8 cellular contexts compared by ENCODE assay signal in the genomic region with DNA sequence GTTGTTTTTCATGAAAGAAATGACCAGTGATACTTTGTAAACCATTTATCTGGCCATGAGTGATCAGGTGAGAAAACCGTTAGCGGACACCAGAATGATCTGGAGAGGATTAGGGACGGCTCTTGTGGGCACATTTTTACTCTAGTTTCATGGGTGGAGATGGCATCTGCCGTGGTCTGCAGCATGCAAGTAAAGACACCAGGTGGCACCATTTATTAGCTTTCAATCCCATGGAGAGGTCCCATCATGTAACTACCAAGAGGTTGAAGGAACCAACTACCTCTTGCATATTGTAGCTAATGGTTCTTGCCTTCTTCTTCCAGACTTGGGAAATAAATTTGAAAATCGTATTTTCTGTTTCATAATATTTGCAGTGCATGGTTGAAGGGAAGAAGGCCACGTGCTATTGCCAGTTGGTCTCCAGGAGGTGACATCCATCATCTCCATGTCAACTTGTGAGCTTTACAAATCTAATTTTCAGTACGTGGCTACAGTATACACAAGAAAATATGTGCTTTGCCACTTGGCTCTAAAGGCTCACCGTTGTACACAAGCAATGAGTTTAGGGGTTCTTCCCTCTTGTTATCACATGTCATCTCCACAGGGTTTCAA. TPM values are rescaled to one million over a fixed set of nuclear protein-coding genes. Genes with fewer than 3 reads are reported as not detected.
DNase-seq lines count a peak whose midpoint lies in the region; ATAC-seq and TF ChIP-seq lines count a peak whose summit lies in the region.

No MANE protein-coding gene starts in this region.

- no peaks in the 10 kb centered on the region for H3K9me3 Mint-ChIP-seq in dendritic cell treated with granulocyte-macrophage colony-stimulating factor and Interleukin-4, amounts not matched to agents 40 ng/mL and 50 ng/mL, for 4 days

- intact Hi-C loops in dendritic cell treated with granulocyte-macrophage colony-stimulating factor and Interleukin-4, amounts not matched to agents 40 ng/mL and 50 ng/mL, for 4 days (cut with micrococcal nuclease) = loop anchor here (1.0 to 10.0 kb wide), 3 partner anchors 38 to 199 kb away; partner anchors contain the start of gene EHD4

- H3K36me3 Mint-ChIP-seq in dendritic cell treated with granulocyte-macrophage colony-stimulating factor and Interleukin-4, amounts not matched to agents 40 ng/mL and 50 ng/mL, for 4 days (ENCODE audit: low read depth) = peaks cover 37% of the 10 kb centered on the region

- CTCF ChIA-PET in AG04449 (lab: Yijun Ruan, JAX) = interaction anchor here (0.8 to 19.6 kb wide), 35 partner anchors 8 to 311 kb away, joined by 3 to 756 read pairs (median 6); no protein-coding TSS in a partner anchor

- no peak overlapping the region for H3K27ac ChIP-seq in lung (ENCODE audit: low read depth in 1 of 2, low read length in 1 of 2)

- peaks cover 46% of the 10 kb centered on the region for H3K4me1 Mint-ChIP-seq in dendritic cell treated with granulocyte-macrophage colony-stimulating factor and Interleukin-4, amounts not matched to agents 40 ng/mL and 50 ng/mL, for 4 days (ENCODE audit: low read depth)

- no peaks in the 10 kb centered on the region for H3K36me3 ChIP-seq in lung (ENCODE audit: control insufficient read depth in 2 of 2, insufficient read depth in 2 of 2, low read length in 2 of 2)

- H3K4me3 ChIP-seq in AG04449 (ENCODE audit: low read depth, low read length) = no peak overlapping the region
- H3K4me3 ChIP-seq in GM12875 (ENCODE audit: low read depth, low read length) = no peak overlapping the region
- H3K4me3 ChIP-seq in lung = no peak overlapping the region

- peak overlapping the region; percentile 98 for H3K4me3 Mint-ChIP-seq in dendritic cell treated with granulocyte-macrophage colony-stimulating factor and Interleukin-4, amounts not matched to agents 40 ng/mL and 50 ng/mL, for 4 days

- H3K9me3 ChIP-seq in lung (ENCODE audit: control insufficient read depth in 2 of 2, insufficient read depth in 1 of 2, low read length in 1 of 2) = no peaks in the 10 kb centered on the region

- peak overlapping the region; percentile 86 for H3K27ac Mint-ChIP-seq in dendritic cell treated with granulocyte-macrophage colony-stimulating factor and Interleukin-4, amounts not matched to agents 40 ng/mL and 50 ng/mL, for 4 days

- ATAC-seq in lung (ENCODE audit: insufficient read depth, low FRiP score) = no peak
- ATAC-seq in GM21825 (IDR thresholded peaks at IDR 0.05; ENCODE audit: unreplicated experiment) = no peak

- DNase-seq in AG04449 (ENCODE audit: low read depth, low spot score) (peak; percentile 38), NCI-H2227 treated with DMSO at 0.1 percent for 48 hours (lab: John Stamatoyannopoulos, UW) (peak; percentile 20), lung (ENCODE audit: low spot score) (peak; percentile 41)
- peak; percentile 32 for DNase-seq in activated CD4-positive, CD25-positive, alpha-beta regulatory T cell treated with anti-CD3 and anti-CD28 coated beads, Interleukin-2, amount 50 U/mL, for 16 hours (ENCODE audit: low read depth, low spot score)
- peak; percentile 19 to 32 for DNase-seq in stimulated activated CD8-positive, alpha-beta memory T cell treated with anti-CD3 and anti-CD28 coated beads, Interleukin-15, amount 100 ng/mL, for 48 hours (ENCODE audit: low read depth in 2 of 2)

- H3K27me3 Mint-ChIP-seq in dendritic cell treated with granulocyte-macrophage colony-stimulating factor and Interleukin-4, amounts not matched to agents 40 ng/mL and 50 ng/mL, for 4 days = no peaks in the 10 kb centered on the region

- 42 to 46% methylated on average over 8 of the region's 8 CpGs for WGBS in lung, 2 donors

- H3K4me1 ChIP-seq in lung (ENCODE audit: control insufficient read depth in 2 of 2, insufficient read depth in 2 of 2, low read length in 2 of 2) = peaks cover 7 to 22% of the 10 kb centered on the region in 2 donors

- TF ChIP-seq CTCF in AG04449 (IDR thresholded peaks at IDR 0.05; ENCODE audit: insufficient read depth, low read length, missing control alignments) (peak; percentile 75), GM12875 (IDR thresholded peaks at IDR 0.05; ENCODE audit: borderline replicate concordance, insufficient read depth, low read depth, low read length) (peak; percentile 61), lung (IDR thresholded peaks at IDR 0.05; ENCODE audit: control extremely low read depth, extremely low read depth) (peak; percentile 83)

- POLR2A ChIA-PET in AG04449 (lab: Yijun Ruan, JAX) = interaction anchor here (0.6 to 2.5 kb wide), 2 partner anchors 38 to 373 kb away, joined by 3 to 16 read pairs; no protein-coding TSS in a partner anchor

- H3K27me3 ChIP-seq in lung (ENCODE audit: control insufficient read depth, insufficient read depth) = no peaks in the 10 kb centered on the region

RNA-seq across cellular contexts. Expression of gene MAPKBP1, which starts 1.5 kb away (rescaled TPM):
- total RNA-seq in lung = 10 to 100 TPM; 20.2 to 25.7 TPM
- polyA plus RNA-seq in lung = 10 to 100 TPM in 1 of 2 donors, 1 to 10 TPM in 1; 7.2 to 12.6 TPM

RNA-seq across cellular contexts. Expression of gene JMJD7, which starts 55.1 kb away (rescaled TPM):
- total RNA-seq in lung = 10 to 100 TPM; 13.2 to 28.1 TPM
- polyA plus RNA-seq in lung = 10 to 100 TPM; 16.6 to 26.0 TPM
